ENCODE assay signal across 1 cellular context in genomic region chr7:95549818-95550529, GRCh38.
A peak's percentile ranks its signal among the peaks of the same experiment; 100 is the strongest.
TF ChIP-seq lines count a peak whose summit lies in the region.

No MANE protein-coding gene starts in this region.

TF ChIP-seq in K562, 482 proteins besides CTCF, POLR2A, EP300 and RAD21 (continued from another document and continues in another):
- no peak for TF ChIP-seq IRF9 (tag; IDR thresholded peaks at IDR 0.05)
- no peak for TF ChIP-seq ID3 (CRISPR knock-in tag; IDR thresholded peaks at IDR 0.05)
- no peak for TF ChIP-seq ID3 (tag; IDR thresholded peaks at IDR 0.05)
- TF ChIP-seq ZNF76 (CRISPR knock-in tag; IDR thresholded peaks at IDR 0.05; ENCODE audit: borderline replicate concordance), result no peak
- no peak for TF ChIP-seq ZNF408 (CRISPR knock-in tag; IDR thresholded peaks at IDR 0.05; ENCODE audit: low read depth)
- TF ChIP-seq ZFP91 (CRISPR knock-in tag; IDR thresholded peaks at IDR 0.05), result no peak
- no peak for TF ChIP-seq ZBTB5 (IDR thresholded peaks at IDR 0.05)
- no peak for TF ChIP-seq CAMTA2 (CRISPR knock-in tag; conservative IDR thresholded peaks at IDR 0.05)
- TF ChIP-seq CHAMP1 (IDR thresholded peaks at IDR 0.05), result no peak
- TF ChIP-seq RBM15 (IDR thresholded peaks at IDR 0.05; ENCODE audit: insufficient read depth, low read length), result no peak
- TF ChIP-seq PTBP1 (IDR thresholded peaks at IDR 0.05; ENCODE audit: low read depth, low read length), result no peak
- TF ChIP-seq ZNF778 (CRISPR knock-in tag; IDR thresholded peaks at IDR 0.05), result no peak
- no peak for TF ChIP-seq ELK1 (CRISPR knock-in tag; IDR thresholded peaks at IDR 0.05)
- TF ChIP-seq BRD9 (IDR thresholded peaks at IDR 0.05; ENCODE audit: low read depth, partially characterized antibody), result no peak
- no peak for TF ChIP-seq MGA (IDR thresholded peaks at IDR 0.05)
- no peak for TF ChIP-seq ZNF764 (CRISPR knock-in tag; IDR thresholded peaks at IDR 0.05; ENCODE audit: low read depth)
- TF ChIP-seq EP400 (IDR thresholded peaks at IDR 0.05), result no peak
- TF ChIP-seq ZNF445 (CRISPR knock-in tag; IDR thresholded peaks at IDR 0.05; ENCODE audit: low read depth), result no peak
- no peak for TF ChIP-seq CBFB (CRISPR knock-in tag; IDR thresholded peaks at IDR 0.05)
- no peak for TF ChIP-seq ZNF134 (CRISPR knock-in tag; conservative IDR thresholded peaks at IDR 0.05)
- TF ChIP-seq KLF10 (CRISPR knock-in tag; IDR thresholded peaks at IDR 0.05), result no peak
- TF ChIP-seq MTA2 (IDR thresholded peaks at IDR 0.05; ENCODE audit: low read depth), result peak; percentile 62; the same call in 1 of the 2 replicates
- TF ChIP-seq PURB (CRISPR knock-in tag; IDR thresholded peaks at IDR 0.05; ENCODE audit: low read depth), result no peak
- no peak for TF ChIP-seq E2F1 (CRISPR knock-in tag; IDR thresholded peaks at IDR 0.05)
- TF ChIP-seq ZBTB49 (CRISPR knock-in tag; IDR thresholded peaks at IDR 0.05; ENCODE audit: borderline replicate concordance), result no peak
- no peak for TF ChIP-seq ZNF253 (CRISPR knock-in tag; conservative IDR thresholded peaks at IDR 0.05)
- no peak for TF ChIP-seq ZNF780A (CRISPR knock-in tag; IDR thresholded peaks at IDR 0.05)
- no peak for TF ChIP-seq GATAD2A (IDR thresholded peaks at IDR 0.05)
- TF ChIP-seq MCM3 (IDR thresholded peaks at IDR 0.05), result no peak
- TF ChIP-seq MAX (CRISPR knock-in tag; IDR thresholded peaks at IDR 0.05), result no peak
